ENCODE assay signal across 24 cellular contexts in genomic region chr10:130817674-130818073, GRCh38.
"Had no signal": no experiment of that assay in that cellular context is flagged by ENCODE, and none has a peak within 500 bp of the region (broad histone marks: within the 10 kb centered on the region; RNA-seq: fewer than 3 reads in every experiment).

No MANE protein-coding gene starts in this region.

- H3K27me3 ChIP-seq: foreskin keratinocyte, hepatocyte, left lung had no signal

- H3K36me3 ChIP-seq: gastroesophageal sphincter, heart left ventricle, left lung, lower lobe of right lung had no signal

- H3K9me3 ChIP-seq: gastroesophageal sphincter, heart left ventricle, lower lobe of right lung had no signal

- H3K9me3 Mint-ChIP-seq: effector memory CD8-positive, alpha-beta T cell; endodermal cell had no signal

- H3K4me3 ChIP-seq: coronary artery, gastroesophageal sphincter, heart left ventricle, hepatocyte, left lung, lower lobe of right lung, mucosa of descending colon had no signal

- H3K4me3 Mint-ChIP-seq: dendritic cell treated with granulocyte-macrophage colony-stimulating factor and Interleukin-4, amounts not matched to agents 40 ng/mL and 50 ng/mL, for 4 days; effector memory CD8-positive, alpha-beta T cell; endodermal cell; immature natural killer cell; mesothelial cell of epicardium had no signal

- H3K4me1 ChIP-seq: foreskin keratinocyte, gastroesophageal sphincter, left lung, lower lobe of right lung had no signal

- ATAC-seq: effector memory CD8-positive, alpha-beta T cell; esophagus mucosa; foreskin keratinocyte; gastroesophageal sphincter; heart left ventricle; left cardiac atrium; left lung; left ventricle myocardium superior; lower lobe of right lung; mucosa of descending colon had no signal

- DNase-seq: effector CD8-positive, alpha-beta T cell; effector memory CD8-positive, alpha-beta T cell; endodermal cell; erythroblast; foreskin keratinocyte; heart left ventricle; immature natural killer cell; left cardiac atrium; left lung; left ventricle myocardium superior; lower lobe of right lung; mesenchymal stem cell; mucosa of descending colon had no signal

- H3K79me2 ChIP-seq: hepatocyte had no signal

- H3K4me2 ChIP-seq: hepatocyte had no signal

- H3K4me1 Mint-ChIP-seq: endodermal cell, immature natural killer cell, mesothelial cell of epicardium had no signal

- H3K36me3 Mint-ChIP-seq: immature natural killer cell, mesothelial cell of epicardium had no signal

- H3K27ac Mint-ChIP-seq: dendritic cell treated with granulocyte-macrophage colony-stimulating factor and Interleukin-4, amounts not matched to agents 40 ng/mL and 50 ng/mL, for 4 days; effector memory CD8-positive, alpha-beta T cell; endodermal cell; immature natural killer cell; mesothelial cell of epicardium had no signal

- H3K27ac ChIP-seq: coronary artery, epithelial cell of prostate, foreskin keratinocyte, gastroesophageal sphincter, heart left ventricle, hepatocyte, left lung, lower lobe of right lung had no signal

- H2AFZ ChIP-seq: hepatocyte had no signal

- FAIRE-seq: colon, endometrium, frontal cortex, keratinocyte had no signal

- H3K27me3 Mint-ChIP-seq: dendritic cell treated with granulocyte-macrophage colony-stimulating factor and Interleukin-4, amounts not matched to agents 40 ng/mL and 50 ng/mL, for 4 days; effector memory CD8-positive, alpha-beta T cell had no signal
